1 cellular context compared by ENCODE assay signal in the genomic region with DNA sequence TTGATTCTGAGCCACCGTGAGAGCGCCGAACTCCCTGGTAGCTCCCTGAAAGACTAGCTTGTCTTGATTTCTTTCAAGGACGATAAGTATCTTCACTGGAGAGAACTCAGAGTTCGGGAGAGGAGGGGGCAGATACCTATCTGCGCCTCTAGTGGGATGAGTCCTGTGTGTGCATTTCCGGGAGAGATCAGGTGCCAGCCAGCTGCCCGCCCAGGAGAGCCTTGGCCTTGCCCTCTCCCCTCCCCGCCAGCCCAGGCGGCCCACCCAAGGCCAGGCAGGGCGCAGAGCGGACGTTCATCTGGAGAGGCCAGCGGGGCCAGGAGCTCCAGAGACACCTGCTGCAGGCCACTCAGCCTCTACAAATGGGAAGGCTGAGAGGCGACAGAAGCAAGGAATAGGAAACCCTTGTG.
TF ChIP-seq lines count a peak whose summit lies in the region.

No MANE protein-coding gene starts in this region.

TF ChIP-seq in HepG2, 621 proteins besides CTCF, POLR2A, EP300 and RAD21 (continued from another document):
- TF ChIP-seq, protein P1, sequence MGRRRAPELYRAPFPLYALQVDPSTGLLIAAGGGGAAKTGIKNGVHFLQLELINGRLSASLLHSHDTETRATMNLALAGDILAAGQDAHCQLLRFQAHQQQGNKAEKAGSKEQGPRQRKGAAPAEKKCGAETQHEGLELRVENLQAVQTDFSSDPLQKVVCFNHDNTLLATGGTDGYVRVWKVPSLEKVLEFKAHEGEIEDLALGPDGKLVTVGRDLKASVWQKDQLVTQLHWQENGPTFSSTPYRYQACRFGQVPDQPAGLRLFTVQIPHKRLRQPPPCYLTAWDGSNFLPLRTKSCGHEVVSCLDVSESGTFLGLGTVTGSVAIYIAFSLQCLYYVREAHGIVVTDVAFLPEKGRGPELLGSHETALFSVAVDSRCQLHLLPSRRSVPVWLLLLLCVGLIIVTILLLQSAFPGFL (CRISPR knock-in tag; IDR thresholded peaks at IDR 0.05) = no peak
- no peak for TF ChIP-seq MBD4 (IDR thresholded peaks at IDR 0.05; ENCODE audit: borderline replicate concordance, low read length)
- no peak for TF ChIP-seq KLF12 (CRISPR knock-in tag; IDR thresholded peaks at IDR 0.05; ENCODE audit: borderline replicate concordance)
- TF ChIP-seq, protein P2, sequence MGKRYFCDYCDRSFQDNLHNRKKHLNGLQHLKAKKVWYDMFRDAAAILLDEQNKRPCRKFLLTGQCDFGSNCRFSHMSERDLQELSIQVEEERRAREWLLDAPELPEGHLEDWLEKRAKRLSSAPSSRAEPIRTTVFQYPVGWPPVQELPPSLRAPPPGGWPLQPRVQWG (CRISPR knock-in tag; IDR thresholded peaks at IDR 0.05; ENCODE audit: borderline replicate concordance, low read depth) = no peak
- no peak for TF ChIP-seq JDP2 (CRISPR knock-in tag; IDR thresholded peaks at IDR 0.05; ENCODE audit: borderline replicate concordance)
- no peak for TF ChIP-seq ZNF629 (CRISPR knock-in tag; conservative IDR thresholded peaks at IDR 0.05)
- TF ChIP-seq, protein P3, sequence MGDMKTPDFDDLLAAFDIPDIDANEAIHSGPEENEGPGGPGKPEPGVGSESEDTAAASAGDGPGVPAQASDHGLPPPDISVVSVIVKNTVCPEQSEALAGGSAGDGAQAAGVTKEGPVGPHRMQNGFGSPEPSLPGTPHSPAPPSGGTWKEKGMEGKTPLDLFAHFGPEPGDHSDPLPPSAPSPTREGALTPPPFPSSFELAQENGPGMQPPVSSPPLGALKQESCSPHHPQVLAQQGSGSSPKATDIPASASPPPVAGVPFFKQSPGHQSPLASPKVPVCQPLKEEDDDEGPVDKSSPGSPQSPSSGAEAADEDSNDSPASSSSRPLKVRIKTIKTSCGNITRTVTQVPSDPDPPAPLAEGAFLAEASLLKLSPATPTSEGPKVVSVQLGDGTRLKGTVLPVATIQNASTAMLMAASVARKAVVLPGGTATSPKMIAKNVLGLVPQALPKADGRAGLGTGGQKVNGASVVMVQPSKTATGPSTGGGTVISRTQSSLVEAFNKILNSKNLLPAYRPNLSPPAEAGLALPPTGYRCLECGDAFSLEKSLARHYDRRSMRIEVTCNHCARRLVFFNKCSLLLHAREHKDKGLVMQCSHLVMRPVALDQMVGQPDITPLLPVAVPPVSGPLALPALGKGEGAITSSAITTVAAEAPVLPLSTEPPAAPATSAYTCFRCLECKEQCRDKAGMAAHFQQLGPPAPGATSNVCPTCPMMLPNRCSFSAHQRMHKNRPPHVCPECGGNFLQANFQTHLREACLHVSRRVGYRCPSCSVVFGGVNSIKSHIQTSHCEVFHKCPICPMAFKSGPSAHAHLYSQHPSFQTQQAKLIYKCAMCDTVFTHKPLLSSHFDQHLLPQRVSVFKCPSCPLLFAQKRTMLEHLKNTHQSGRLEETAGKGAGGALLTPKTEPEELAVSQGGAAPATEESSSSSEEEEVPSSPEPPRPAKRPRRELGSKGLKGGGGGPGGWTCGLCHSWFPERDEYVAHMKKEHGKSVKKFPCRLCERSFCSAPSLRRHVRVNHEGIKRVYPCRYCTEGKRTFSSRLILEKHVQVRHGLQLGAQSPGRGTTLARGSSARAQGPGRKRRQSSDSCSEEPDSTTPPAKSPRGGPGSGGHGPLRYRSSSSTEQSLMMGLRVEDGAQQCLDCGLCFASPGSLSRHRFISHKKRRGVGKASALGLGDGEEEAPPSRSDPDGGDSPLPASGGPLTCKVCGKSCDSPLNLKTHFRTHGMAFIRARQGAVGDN (CRISPR knock-in tag; IDR thresholded peaks at IDR 0.05) = peak; percentile 7; the same call in 1 of the 2 replicates
- TF ChIP-seq RARA (CRISPR knock-in tag; IDR thresholded peaks at IDR 0.05) = peak; percentile 29
- TF ChIP-seq HNRNPL (IDR thresholded peaks at IDR 0.05; ENCODE audit: low read depth, low read length) = no peak
- TF ChIP-seq GABPB1 (CRISPR knock-in tag; IDR thresholded peaks at IDR 0.05) = peak; percentile 33; the same call in 1 of the 2 replicates
- no peak for TF ChIP-seq ZMYM2 (CRISPR knock-in tag; IDR thresholded peaks at IDR 0.05)
- TF ChIP-seq NFKBIZ (CRISPR knock-in tag; IDR thresholded peaks at IDR 0.05) = no peak
- TF ChIP-seq SP5 (CRISPR knock-in tag; IDR thresholded peaks at IDR 0.05; ENCODE audit: borderline replicate concordance, low read depth) = no peak
- TF ChIP-seq REXO4 (CRISPR knock-in tag; IDR thresholded peaks at IDR 0.05; ENCODE audit: borderline replicate concordance) = no peak
- TF ChIP-seq, protein P4, sequence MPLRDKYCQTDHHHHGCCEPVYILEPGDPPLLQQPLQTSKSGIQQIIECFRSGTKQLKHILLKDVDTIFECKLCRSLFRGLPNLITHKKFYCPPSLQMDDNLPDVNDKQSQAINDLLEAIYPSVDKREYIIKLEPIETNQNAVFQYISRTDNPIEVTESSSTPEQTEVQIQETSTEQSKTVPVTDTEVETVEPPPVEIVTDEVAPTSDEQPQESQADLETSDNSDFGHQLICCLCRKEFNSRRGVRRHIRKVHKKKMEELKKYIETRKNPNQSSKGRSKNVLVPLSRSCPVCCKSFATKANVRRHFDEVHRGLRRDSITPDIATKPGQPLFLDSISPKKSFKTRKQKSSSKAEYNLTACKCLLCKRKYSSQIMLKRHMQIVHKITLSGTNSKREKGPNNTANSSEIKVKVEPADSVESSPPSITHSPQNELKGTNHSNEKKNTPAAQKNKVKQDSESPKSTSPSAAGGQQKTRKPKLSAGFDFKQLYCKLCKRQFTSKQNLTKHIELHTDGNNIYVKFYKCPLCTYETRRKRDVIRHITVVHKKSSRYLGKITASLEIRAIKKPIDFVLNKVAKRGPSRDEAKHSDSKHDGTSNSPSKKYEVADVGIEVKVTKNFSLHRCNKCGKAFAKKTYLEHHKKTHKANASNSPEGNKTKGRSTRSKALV (CRISPR knock-in tag; IDR thresholded peaks at IDR 0.05) = peak; percentile 78; the same call in 1 of the 2 replicates
- no peak for TF ChIP-seq ZNF460 (CRISPR knock-in tag; IDR thresholded peaks at IDR 0.05; ENCODE audit: borderline replicate concordance)
- no peak for TF ChIP-seq ZNF569 (CRISPR knock-in tag; IDR thresholded peaks at IDR 0.05; ENCODE audit: borderline replicate concordance)
- no peak for TF ChIP-seq ARNTL (CRISPR knock-in tag; IDR thresholded peaks at IDR 0.05)
- no peak for TF ChIP-seq YEATS2 (CRISPR knock-in tag; IDR thresholded peaks at IDR 0.05; ENCODE audit: borderline replicate concordance)
- no peak for TF ChIP-seq ZNF530 (CRISPR knock-in tag; IDR thresholded peaks at IDR 0.05; ENCODE audit: low read depth)
- TF ChIP-seq, protein P5, sequence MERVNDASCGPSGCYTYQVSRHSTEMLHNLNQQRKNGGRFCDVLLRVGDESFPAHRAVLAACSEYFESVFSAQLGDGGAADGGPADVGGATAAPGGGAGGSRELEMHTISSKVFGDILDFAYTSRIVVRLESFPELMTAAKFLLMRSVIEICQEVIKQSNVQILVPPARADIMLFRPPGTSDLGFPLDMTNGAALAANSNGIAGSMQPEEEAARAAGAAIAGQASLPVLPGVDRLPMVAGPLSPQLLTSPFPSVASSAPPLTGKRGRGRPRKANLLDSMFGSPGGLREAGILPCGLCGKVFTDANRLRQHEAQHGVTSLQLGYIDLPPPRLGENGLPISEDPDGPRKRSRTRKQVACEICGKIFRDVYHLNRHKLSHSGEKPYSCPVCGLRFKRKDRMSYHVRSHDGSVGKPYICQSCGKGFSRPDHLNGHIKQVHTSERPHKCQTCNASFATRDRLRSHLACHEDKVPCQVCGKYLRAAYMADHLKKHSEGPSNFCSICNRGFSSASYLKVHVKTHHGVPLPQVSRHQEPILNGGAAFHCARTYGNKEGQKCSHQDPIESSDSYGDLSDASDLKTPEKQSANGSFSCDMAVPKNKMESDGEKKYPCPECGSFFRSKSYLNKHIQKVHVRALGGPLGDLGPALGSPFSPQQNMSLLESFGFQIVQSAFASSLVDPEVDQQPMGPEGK (CRISPR knock-in tag; IDR thresholded peaks at IDR 0.05) = peak; percentile 18; the same call in 1 of the 2 replicates
- TF ChIP-seq ZNF331 (CRISPR knock-in tag; IDR thresholded peaks at IDR 0.05) = 0 out of 2 replicates have a peak, but pooled peaks have one; percentile 42
- TF ChIP-seq MAFG (CRISPR knock-in tag; IDR thresholded peaks at IDR 0.05) = no peak
- TF ChIP-seq TSC22D2 (CRISPR knock-in tag; IDR thresholded peaks at IDR 0.05; ENCODE audit: borderline replicate concordance) = no peak
- TF ChIP-seq ZNF572 (CRISPR knock-in tag; IDR thresholded peaks at IDR 0.05) = no peak
- TF ChIP-seq, protein P6, sequence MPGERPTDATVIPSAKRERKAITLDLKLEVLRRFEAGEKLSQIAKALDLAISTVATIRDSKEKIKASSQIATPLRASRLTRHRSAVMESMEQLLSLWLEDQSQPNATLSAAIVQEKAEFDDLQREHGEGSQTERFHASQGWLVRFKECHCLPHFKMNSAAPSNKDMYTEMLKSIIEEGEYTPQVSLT (CRISPR knock-in tag; IDR thresholded peaks at IDR 0.05; ENCODE audit: borderline replicate concordance, low read depth) = no peak
- TF ChIP-seq KDM5B (CRISPR knock-in tag; IDR thresholded peaks at IDR 0.05; ENCODE audit: borderline replicate concordance) = no peak
- TF ChIP-seq NFIC (IDR thresholded peaks at IDR 0.05; ENCODE audit: low read length) = no peak
- no peak for TF ChIP-seq RORA (CRISPR knock-in tag; IDR thresholded peaks at IDR 0.05)
- TF ChIP-seq, protein P7, sequence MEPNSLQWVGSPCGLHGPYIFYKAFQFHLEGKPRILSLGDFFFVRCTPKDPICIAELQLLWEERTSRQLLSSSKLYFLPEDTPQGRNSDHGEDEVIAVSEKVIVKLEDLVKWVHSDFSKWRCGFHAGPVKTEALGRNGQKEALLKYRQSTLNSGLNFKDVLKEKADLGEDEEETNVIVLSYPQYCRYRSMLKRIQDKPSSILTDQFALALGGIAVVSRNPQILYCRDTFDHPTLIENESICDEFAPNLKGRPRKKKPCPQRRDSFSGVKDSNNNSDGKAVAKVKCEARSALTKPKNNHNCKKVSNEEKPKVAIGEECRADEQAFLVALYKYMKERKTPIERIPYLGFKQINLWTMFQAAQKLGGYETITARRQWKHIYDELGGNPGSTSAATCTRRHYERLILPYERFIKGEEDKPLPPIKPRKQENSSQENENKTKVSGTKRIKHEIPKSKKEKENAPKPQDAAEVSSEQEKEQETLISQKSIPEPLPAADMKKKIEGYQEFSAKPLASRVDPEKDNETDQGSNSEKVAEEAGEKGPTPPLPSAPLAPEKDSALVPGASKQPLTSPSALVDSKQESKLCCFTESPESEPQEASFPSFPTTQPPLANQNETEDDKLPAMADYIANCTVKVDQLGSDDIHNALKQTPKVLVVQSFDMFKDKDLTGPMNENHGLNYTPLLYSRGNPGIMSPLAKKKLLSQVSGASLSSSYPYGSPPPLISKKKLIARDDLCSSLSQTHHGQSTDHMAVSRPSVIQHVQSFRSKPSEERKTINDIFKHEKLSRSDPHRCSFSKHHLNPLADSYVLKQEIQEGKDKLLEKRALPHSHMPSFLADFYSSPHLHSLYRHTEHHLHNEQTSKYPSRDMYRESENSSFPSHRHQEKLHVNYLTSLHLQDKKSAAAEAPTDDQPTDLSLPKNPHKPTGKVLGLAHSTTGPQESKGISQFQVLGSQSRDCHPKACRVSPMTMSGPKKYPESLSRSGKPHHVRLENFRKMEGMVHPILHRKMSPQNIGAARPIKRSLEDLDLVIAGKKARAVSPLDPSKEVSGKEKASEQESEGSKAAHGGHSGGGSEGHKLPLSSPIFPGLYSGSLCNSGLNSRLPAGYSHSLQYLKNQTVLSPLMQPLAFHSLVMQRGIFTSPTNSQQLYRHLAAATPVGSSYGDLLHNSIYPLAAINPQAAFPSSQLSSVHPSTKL (CRISPR knock-in tag; IDR thresholded peaks at IDR 0.05) = peak; percentile 27; the same call in 1 of the 2 replicates
- no peak for TF ChIP-seq THYN1 (CRISPR knock-in tag; IDR thresholded peaks at IDR 0.05; ENCODE audit: borderline replicate concordance, low read depth)
- no peak for TF ChIP-seq ZNF746 (CRISPR knock-in tag; IDR thresholded peaks at IDR 0.05)
- TF ChIP-seq, protein P8, sequence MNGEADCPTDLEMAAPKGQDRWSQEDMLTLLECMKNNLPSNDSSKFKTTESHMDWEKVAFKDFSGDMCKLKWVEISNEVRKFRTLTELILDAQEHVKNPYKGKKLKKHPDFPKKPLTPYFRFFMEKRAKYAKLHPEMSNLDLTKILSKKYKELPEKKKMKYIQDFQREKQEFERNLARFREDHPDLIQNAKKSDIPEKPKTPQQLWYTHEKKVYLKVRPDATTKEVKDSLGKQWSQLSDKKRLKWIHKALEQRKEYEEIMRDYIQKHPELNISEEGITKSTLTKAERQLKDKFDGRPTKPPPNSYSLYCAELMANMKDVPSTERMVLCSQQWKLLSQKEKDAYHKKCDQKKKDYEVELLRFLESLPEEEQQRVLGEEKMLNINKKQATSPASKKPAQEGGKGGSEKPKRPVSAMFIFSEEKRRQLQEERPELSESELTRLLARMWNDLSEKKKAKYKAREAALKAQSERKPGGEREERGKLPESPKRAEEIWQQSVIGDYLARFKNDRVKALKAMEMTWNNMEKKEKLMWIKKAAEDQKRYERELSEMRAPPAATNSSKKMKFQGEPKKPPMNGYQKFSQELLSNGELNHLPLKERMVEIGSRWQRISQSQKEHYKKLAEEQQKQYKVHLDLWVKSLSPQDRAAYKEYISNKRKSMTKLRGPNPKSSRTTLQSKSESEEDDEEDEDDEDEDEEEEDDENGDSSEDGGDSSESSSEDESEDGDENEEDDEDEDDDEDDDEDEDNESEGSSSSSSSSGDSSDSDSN (CRISPR knock-in tag; IDR thresholded peaks at IDR 0.05) = no peak
- TF ChIP-seq, protein P9, sequence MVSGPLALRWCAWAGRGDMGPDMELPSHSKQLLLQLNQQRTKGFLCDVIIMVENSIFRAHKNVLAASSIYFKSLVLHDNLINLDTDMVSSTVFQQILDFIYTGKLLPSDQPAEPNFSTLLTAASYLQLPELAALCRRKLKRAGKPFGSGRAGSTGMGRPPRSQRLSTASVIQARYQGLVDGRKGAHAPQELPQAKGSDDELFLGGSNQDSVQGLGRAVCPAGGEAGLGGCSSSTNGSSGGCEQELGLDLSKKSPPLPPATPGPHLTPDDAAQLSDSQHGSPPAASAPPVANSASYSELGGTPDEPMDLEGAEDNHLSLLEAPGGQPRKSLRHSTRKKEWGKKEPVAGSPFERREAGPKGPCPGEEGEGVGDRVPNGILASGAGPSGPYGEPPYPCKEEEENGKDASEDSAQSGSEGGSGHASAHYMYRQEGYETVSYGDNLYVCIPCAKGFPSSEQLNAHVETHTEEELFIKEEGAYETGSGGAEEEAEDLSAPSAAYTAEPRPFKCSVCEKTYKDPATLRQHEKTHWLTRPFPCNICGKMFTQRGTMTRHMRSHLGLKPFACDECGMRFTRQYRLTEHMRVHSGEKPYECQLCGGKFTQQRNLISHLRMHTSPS (CRISPR knock-in tag; IDR thresholded peaks at IDR 0.05; ENCODE audit: low read depth) = peak; percentile 80
- no peak for TF ChIP-seq MEIS2 (CRISPR knock-in tag; IDR thresholded peaks at IDR 0.05)
- TF ChIP-seq ELF1 (CRISPR knock-in tag; IDR thresholded peaks at IDR 0.05) = 0 out of 2 replicates have a peak, but pooled peaks have one; percentile 31
- TF ChIP-seq MTA3 (CRISPR knock-in tag; IDR thresholded peaks at IDR 0.05) = no peak
- TF ChIP-seq JUND (CRISPR knock-in tag; IDR thresholded peaks at IDR 0.05) = no peak
- no peak for TF ChIP-seq SOX13 (IDR thresholded peaks at IDR 0.05)
- 0 out of 4 replicates have a peak, but pooled peaks of 1 of the 2 experiments have one; percentile 21 for TF ChIP-seq SOX13 (CRISPR knock-in tag; conservative IDR thresholded peaks at IDR 0.05 in 1 of 2, IDR thresholded peaks at IDR 0.05 in 1 of 2)
